In the genomic region with DNA sequence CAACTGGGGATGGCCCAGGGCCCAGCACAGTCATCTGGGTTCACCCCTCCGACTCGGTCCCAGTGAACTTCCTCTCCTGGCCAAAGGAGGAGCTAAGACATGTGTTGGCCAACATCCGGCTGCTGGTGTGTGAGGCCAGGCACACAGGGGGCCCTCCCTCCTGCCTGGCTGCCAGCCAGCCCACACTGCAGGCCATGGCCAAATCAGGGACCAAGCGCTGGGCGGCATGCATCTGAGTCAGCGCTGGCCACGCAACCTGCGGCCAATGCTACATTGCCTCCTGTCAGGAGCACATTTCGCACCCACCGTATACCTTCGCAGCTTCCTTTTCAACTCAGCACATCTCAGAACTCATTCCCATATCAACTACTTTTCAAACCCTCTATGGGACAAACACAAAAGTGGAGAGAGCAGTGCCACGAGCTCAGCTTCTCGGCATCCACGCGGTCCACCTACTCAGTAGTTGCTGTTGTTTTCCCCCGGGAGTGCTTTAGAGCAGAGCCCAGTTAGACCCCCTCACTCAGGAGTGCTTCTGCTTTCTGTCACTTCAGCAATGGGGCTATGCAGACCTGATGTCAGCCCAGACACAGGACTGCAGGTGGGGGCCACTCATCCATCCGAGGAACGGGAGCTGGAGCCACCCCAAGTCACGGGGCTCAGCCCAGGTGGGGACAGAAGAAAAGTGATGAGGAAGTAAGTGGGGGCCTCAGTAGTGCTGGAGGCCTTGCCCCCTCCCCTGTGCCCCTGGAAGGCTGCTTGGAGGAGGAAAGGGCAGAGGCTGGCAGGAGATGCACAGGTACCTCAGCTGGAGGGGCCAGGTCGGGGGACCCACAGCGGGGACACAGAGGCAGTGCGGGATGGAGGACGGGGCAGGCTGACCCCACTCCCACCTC, we compare ENCODE assay signal across 1 cellular context.
A peak's percentile ranks its signal among the peaks of the same experiment; 100 is the strongest.
TF ChIP-seq lines count a peak whose summit lies in the region.

No MANE protein-coding gene starts in this region.

TF ChIP-seq in HepG2, 621 proteins besides CTCF, POLR2A, EP300 and RAD21 (continued from another document and continues in another):
- TF ChIP-seq, protein P1, sequence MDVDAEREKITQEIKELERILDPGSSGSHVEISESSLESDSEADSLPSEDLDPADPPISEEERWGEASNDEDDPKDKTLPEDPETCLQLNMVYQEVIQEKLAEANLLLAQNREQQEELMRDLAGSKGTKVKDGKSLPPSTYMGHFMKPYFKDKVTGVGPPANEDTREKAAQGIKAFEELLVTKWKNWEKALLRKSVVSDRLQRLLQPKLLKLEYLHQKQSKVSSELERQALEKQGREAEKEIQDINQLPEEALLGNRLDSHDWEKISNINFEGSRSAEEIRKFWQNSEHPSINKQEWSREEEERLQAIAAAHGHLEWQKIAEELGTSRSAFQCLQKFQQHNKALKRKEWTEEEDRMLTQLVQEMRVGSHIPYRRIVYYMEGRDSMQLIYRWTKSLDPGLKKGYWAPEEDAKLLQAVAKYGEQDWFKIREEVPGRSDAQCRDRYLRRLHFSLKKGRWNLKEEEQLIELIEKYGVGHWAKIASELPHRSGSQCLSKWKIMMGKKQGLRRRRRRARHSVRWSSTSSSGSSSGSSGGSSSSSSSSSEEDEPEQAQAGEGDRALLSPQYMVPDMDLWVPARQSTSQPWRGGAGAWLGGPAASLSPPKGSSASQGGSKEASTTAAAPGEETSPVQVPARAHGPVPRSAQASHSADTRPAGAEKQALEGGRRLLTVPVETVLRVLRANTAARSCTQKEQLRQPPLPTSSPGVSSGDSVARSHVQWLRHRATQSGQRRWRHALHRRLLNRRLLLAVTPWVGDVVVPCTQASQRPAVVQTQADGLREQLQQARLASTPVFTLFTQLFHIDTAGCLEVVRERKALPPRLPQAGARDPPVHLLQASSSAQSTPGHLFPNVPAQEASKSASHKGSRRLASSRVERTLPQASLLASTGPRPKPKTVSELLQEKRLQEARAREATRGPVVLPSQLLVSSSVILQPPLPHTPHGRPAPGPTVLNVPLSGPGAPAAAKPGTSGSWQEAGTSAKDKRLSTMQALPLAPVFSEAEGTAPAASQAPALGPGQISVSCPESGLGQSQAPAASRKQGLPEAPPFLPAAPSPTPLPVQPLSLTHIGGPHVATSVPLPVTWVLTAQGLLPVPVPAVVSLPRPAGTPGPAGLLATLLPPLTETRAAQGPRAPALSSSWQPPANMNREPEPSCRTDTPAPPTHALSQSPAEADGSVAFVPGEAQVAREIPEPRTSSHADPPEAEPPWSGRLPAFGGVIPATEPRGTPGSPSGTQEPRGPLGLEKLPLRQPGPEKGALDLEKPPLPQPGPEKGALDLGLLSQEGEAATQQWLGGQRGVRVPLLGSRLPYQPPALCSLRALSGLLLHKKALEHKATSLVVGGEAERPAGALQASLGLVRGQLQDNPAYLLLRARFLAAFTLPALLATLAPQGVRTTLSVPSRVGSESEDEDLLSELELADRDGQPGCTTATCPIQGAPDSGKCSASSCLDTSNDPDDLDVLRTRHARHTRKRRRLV (CRISPR knock-in tag; IDR thresholded peaks at IDR 0.05): peak; percentile 50; the same call in 1 of the 2 replicates
- TF ChIP-seq CAMTA2 (CRISPR knock-in tag; IDR thresholded peaks at IDR 0.05; ENCODE audit: borderline replicate concordance) (no peak), ZNF253 (CRISPR knock-in tag; IDR thresholded peaks at IDR 0.05; ENCODE audit: borderline replicate concordance) (no peak), ZNF629 (CRISPR knock-in tag; conservative IDR thresholded peaks at IDR 0.05) (0 out of 2 replicates have a peak, but pooled peaks have one; percentile 41), ZNF773 (CRISPR knock-in tag; IDR thresholded peaks at IDR 0.05; ENCODE audit: borderline replicate concordance) (no peak), SOX5 (CRISPR knock-in tag; IDR thresholded peaks at IDR 0.05; ENCODE audit: borderline replicate concordance) (peak; percentile 77), SKI (IDR thresholded peaks at IDR 0.05; ENCODE audit: partially characterized antibody) (peak; percentile 28), YEATS4 (CRISPR knock-in tag; IDR thresholded peaks at IDR 0.05; ENCODE audit: borderline replicate concordance) (peak; percentile 83; the same call in 1 of the 2 replicates), BRD4 (CRISPR knock-in tag; IDR thresholded peaks at IDR 0.05) (peak; percentile 85)
- TF ChIP-seq, protein P2, sequence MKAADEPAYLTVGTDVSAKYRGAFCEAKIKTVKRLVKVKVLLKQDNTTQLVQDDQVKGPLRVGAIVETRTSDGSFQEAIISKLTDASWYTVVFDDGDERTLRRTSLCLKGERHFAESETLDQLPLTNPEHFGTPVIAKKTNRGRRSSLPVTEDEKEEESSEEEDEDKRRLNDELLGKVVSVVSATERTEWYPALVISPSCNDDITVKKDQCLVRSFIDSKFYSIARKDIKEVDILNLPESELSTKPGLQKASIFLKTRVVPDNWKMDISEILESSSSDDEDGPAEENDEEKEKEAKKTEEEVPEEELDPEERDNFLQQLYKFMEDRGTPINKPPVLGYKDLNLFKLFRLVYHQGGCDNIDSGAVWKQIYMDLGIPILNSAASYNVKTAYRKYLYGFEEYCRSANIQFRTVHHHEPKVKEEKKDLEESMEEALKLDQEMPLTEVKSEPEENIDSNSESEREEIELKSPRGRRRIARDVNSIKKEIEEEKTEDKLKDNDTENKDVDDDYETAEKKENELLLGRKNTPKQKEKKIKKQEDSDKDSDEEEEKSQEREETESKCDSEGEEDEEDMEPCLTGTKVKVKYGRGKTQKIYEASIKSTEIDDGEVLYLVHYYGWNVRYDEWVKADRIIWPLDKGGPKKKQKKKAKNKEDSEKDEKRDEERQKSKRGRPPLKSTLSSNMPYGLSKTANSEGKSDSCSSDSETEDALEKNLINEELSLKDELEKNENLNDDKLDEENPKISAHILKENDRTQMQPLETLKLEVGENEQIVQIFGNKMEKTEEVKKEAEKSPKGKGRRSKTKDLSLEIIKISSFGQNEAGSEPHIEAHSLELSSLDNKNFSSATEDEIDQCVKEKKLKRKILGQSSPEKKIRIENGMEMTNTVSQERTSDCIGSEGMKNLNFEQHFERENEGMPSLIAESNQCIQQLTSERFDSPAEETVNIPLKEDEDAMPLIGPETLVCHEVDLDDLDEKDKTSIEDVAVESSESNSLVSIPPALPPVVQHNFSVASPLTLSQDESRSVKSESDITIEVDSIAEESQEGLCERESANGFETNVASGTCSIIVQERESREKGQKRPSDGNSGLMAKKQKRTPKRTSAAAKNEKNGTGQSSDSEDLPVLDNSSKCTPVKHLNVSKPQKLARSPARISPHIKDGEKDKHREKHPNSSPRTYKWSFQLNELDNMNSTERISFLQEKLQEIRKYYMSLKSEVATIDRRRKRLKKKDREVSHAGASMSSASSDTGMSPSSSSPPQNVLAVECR (CRISPR knock-in tag; IDR thresholded peaks at IDR 0.05; ENCODE audit: borderline replicate concordance): peak; percentile 83; the same call in 1 of the 2 replicates
- TF ChIP-seq, protein P3, sequence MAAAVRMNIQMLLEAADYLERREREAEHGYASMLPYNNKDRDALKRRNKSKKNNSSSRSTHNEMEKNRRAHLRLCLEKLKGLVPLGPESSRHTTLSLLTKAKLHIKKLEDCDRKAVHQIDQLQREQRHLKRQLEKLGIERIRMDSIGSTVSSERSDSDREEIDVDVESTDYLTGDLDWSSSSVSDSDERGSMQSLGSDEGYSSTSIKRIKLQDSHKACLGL (CRISPR knock-in tag; IDR thresholded peaks at IDR 0.05): peak; percentile 70; the same call in 1 of the 2 replicates
- TF ChIP-seq, protein P4, sequence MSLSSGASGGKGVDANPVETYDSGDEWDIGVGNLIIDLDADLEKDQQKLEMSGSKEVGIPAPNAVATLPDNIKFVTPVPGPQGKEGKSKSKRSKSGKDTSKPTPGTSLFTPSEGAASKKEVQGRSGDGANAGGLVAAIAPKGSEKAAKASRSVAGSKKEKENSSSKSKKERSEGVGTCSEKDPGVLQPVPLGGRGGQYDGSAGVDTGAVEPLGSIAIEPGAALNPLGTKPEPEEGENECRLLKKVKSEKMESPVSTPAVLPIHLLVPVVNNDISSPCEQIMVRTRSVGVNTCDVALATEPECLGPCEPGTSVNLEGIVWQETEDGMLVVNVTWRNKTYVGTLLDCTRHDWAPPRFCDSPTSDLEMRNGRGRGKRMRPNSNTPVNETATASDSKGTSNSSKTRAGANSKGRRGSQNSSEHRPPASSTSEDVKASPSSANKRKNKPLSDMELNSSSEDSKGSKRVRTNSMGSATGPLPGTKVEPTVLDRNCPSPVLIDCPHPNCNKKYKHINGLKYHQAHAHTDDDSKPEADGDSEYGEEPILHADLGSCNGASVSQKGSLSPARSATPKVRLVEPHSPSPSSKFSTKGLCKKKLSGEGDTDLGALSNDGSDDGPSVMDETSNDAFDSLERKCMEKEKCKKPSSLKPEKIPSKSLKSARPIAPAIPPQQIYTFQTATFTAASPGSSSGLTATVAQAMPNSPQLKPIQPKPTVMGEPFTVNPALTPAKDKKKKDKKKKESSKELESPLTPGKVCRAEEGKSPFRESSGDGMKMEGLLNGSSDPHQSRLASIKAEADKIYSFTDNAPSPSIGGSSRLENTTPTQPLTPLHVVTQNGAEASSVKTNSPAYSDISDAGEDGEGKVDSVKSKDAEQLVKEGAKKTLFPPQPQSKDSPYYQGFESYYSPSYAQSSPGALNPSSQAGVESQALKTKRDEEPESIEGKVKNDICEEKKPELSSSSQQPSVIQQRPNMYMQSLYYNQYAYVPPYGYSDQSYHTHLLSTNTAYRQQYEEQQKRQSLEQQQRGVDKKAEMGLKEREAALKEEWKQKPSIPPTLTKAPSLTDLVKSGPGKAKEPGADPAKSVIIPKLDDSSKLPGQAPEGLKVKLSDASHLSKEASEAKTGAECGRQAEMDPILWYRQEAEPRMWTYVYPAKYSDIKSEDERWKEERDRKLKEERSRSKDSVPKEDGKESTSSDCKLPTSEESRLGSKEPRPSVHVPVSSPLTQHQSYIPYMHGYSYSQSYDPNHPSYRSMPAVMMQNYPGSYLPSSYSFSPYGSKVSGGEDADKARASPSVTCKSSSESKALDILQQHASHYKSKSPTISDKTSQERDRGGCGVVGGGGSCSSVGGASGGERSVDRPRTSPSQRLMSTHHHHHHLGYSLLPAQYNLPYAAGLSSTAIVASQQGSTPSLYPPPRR (CRISPR knock-in tag; IDR thresholded peaks at IDR 0.05; ENCODE audit: borderline replicate concordance): peak; percentile 80
- TF ChIP-seq, protein P5, sequence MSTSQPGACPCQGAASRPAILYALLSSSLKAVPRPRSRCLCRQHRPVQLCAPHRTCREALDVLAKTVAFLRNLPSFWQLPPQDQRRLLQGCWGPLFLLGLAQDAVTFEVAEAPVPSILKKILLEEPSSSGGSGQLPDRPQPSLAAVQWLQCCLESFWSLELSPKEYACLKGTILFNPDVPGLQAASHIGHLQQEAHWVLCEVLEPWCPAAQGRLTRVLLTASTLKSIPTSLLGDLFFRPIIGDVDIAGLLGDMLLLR (CRISPR knock-in tag; IDR thresholded peaks at IDR 0.05): peak; percentile 85; the same call in 1 of the 2 replicates
- TF ChIP-seq, protein P6, sequence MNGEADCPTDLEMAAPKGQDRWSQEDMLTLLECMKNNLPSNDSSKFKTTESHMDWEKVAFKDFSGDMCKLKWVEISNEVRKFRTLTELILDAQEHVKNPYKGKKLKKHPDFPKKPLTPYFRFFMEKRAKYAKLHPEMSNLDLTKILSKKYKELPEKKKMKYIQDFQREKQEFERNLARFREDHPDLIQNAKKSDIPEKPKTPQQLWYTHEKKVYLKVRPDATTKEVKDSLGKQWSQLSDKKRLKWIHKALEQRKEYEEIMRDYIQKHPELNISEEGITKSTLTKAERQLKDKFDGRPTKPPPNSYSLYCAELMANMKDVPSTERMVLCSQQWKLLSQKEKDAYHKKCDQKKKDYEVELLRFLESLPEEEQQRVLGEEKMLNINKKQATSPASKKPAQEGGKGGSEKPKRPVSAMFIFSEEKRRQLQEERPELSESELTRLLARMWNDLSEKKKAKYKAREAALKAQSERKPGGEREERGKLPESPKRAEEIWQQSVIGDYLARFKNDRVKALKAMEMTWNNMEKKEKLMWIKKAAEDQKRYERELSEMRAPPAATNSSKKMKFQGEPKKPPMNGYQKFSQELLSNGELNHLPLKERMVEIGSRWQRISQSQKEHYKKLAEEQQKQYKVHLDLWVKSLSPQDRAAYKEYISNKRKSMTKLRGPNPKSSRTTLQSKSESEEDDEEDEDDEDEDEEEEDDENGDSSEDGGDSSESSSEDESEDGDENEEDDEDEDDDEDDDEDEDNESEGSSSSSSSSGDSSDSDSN (CRISPR knock-in tag; IDR thresholded peaks at IDR 0.05): peak; percentile 87
- TF ChIP-seq, protein P7, sequence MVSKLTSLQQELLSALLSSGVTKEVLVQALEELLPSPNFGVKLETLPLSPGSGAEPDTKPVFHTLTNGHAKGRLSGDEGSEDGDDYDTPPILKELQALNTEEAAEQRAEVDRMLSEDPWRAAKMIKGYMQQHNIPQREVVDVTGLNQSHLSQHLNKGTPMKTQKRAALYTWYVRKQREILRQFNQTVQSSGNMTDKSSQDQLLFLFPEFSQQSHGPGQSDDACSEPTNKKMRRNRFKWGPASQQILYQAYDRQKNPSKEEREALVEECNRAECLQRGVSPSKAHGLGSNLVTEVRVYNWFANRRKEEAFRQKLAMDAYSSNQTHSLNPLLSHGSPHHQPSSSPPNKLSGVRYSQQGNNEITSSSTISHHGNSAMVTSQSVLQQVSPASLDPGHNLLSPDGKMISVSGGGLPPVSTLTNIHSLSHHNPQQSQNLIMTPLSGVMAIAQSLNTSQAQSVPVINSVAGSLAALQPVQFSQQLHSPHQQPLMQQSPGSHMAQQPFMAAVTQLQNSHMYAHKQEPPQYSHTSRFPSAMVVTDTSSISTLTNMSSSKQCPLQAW (CRISPR knock-in tag; IDR thresholded peaks at IDR 0.05): peak; percentile 55; the same call in 1 of the 2 replicates
- TF ChIP-seq, protein P8, sequence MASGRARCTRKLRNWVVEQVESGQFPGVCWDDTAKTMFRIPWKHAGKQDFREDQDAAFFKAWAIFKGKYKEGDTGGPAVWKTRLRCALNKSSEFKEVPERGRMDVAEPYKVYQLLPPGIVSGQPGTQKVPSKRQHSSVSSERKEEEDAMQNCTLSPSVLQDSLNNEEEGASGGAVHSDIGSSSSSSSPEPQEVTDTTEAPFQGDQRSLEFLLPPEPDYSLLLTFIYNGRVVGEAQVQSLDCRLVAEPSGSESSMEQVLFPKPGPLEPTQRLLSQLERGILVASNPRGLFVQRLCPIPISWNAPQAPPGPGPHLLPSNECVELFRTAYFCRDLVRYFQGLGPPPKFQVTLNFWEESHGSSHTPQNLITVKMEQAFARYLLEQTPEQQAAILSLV (CRISPR knock-in tag; IDR thresholded peaks at IDR 0.05; ENCODE audit: borderline replicate concordance): 0 out of 2 replicates have a peak, but pooled peaks have one; percentile 51
- TF ChIP-seq, protein P9, sequence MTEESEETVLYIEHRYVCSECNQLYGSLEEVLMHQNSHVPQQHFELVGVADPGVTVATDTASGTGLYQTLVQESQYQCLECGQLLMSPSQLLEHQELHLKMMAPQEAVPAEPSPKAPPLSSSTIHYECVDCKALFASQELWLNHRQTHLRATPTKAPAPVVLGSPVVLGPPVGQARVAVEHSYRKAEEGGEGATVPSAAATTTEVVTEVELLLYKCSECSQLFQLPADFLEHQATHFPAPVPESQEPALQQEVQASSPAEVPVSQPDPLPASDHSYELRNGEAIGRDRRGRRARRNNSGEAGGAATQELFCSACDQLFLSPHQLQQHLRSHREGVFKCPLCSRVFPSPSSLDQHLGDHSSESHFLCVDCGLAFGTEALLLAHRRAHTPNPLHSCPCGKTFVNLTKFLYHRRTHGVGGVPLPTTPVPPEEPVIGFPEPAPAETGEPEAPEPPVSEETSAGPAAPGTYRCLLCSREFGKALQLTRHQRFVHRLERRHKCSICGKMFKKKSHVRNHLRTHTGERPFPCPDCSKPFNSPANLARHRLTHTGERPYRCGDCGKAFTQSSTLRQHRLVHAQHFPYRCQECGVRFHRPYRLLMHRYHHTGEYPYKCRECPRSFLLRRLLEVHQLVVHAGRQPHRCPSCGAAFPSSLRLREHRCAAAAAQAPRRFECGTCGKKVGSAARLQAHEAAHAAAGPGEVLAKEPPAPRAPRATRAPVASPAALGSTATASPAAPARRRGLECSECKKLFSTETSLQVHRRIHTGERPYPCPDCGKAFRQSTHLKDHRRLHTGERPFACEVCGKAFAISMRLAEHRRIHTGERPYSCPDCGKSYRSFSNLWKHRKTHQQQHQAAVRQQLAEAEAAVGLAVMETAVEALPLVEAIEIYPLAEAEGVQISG (CRISPR knock-in tag; IDR thresholded peaks at IDR 0.05): peak; percentile 82
- TF ChIP-seq, protein P10, sequence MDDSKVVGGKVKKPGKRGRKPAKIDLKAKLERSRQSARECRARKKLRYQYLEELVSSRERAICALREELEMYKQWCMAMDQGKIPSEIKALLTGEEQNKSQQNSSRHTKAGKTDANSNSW (CRISPR knock-in tag; IDR thresholded peaks at IDR 0.05; ENCODE audit: borderline replicate concordance): peak; percentile 66; the same call in 1 of the 2 replicates
